In the genomic region with DNA sequence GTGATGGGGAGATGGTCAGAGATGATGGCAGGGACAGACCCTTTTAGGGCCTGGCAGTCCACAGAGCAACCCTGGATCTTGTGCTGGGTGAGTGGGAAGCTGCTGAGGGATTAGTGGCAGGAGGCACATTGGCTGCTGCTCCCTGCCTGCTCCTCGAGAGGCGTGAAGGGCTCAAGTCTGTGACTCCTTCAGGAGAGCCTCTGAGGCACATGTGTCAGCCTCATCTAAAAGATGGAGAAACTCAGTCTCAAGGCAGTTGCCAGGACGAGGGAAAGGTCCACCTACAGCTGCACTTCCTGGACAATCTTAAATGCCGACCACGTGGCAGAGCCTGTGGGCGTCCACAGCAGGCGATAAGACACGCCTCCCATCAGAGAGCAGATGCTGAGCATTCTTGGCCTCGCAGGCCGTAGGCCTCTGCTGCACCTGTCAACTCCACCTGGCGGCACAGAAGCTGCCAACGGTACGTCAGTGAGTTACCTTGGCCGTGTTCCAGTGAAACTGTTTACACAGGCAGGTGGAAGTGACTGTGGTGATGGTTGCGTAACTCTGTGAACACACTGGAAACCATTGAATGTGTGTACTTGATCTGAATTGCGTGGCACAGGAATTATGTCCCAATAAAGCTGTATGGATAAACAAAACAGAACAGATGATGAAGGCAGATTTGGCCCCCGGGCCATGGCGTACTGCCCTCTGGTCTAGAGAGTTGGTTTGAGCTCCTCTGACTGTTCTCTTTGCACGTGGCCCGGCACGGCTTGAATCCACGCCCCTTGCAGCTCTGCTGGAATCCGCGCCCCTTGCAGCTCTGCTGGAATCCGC, we compare ENCODE assay signal across 10 cellular contexts.
DNase-seq lines count a peak whose midpoint lies in the region; ATAC-seq, FAIRE-seq and TF ChIP-seq lines count a peak whose summit lies in the region.
"Had no signal": no experiment of that assay in that cellular context is flagged by ENCODE, and none has a peak within 500 bp of the region (broad histone marks: within the 10 kb centered on the region; RNA-seq: fewer than 3 reads in every experiment).

No MANE protein-coding gene starts in this region.

- DNase-seq in Jurkat, Clone E6-1 (ENCODE audit: low read depth, low spot score): peak; percentile 45
- DNase-seq in NCI-H526 (lab: John Stamatoyannopoulos, UW) (peak; percentile 92 to 96), mucosa of gallbladder (ENCODE audit: low spot score) (peak; percentile 96), GM03348 (ENCODE audit: low spot score) (no peak), middle frontal gyrus (ENCODE audit: extremely low spot score, low spot score) (no peak), GM12891 (ENCODE audit: insufficient read length, low spot score) (no peak), nephron progenitor cell (no peak)
- DNase-seq in activated naive CD8-positive, alpha-beta T cell treated with anti-CD3 and anti-CD28 coated beads, Interleukin-2, amount 10 ng/mL, durations not matched to agents 7 days and 5 days: no peak

- H3K4me3 Mint-ChIP-seq in activated naive CD8-positive, alpha-beta T cell treated with anti-CD3 and anti-CD28 coated beads, Interleukin-2, amount 10 ng/mL, durations not matched to agents 7 days and 5 days: no peak overlapping the region
- H3K4me3 Mint-ChIP-seq in nephron progenitor cell: no peak overlapping the region
- H3K4me3 Mint-ChIP-seq: stimulated activated naive CD8-positive, alpha-beta T cell treated with anti-CD3 and anti-CD28 coated beads, Interleukin-15, Interleukin-2, amounts not matched to agents 100 ng/mL and 50 ng/mL, for 24 hours had no signal

- POLR2A ChIA-PET in activated naive CD8-positive, alpha-beta T cell treated with anti-CD3 and anti-CD28 coated beads, Interleukin-2, amount 10 ng/mL, durations not matched to agents 7 days and 5 days (lab: Charles Lee): interaction anchor here (1.5 kb wide), 1 partner anchor 9 kb away, joined by 3 read pairs; no protein-coding TSS in a partner anchor

- peak overlapping the region; percentile 36 for H3K27ac Mint-ChIP-seq in activated naive CD8-positive, alpha-beta T cell treated with anti-CD3 and anti-CD28 coated beads, Interleukin-2, amount 10 ng/mL, durations not matched to agents 7 days and 5 days
- no peak overlapping the region for H3K27ac Mint-ChIP-seq in nephron progenitor cell
- H3K27ac Mint-ChIP-seq: stimulated activated naive CD8-positive, alpha-beta T cell treated with anti-CD3 and anti-CD28 coated beads, Interleukin-15, Interleukin-2, amounts not matched to agents 100 ng/mL and 50 ng/mL, for 24 hours had no signal

- peaks cover 11% of the 10 kb centered on the region for H3K4me1 Mint-ChIP-seq in activated naive CD8-positive, alpha-beta T cell treated with anti-CD3 and anti-CD28 coated beads, Interleukin-2, amount 10 ng/mL, durations not matched to agents 7 days and 5 days
- peaks cover 78% of the 10 kb centered on the region for H3K4me1 Mint-ChIP-seq in nephron progenitor cell

- H3K9me3 Mint-ChIP-seq in activated naive CD8-positive, alpha-beta T cell treated with anti-CD3 and anti-CD28 coated beads, Interleukin-2, amount 10 ng/mL, durations not matched to agents 7 days and 5 days: no peaks in the 10 kb centered on the region
- H3K9me3 Mint-ChIP-seq in nephron progenitor cell: no peaks in the 10 kb centered on the region
- H3K9me3 Mint-ChIP-seq: stimulated activated naive CD8-positive, alpha-beta T cell treated with anti-CD3 and anti-CD28 coated beads, Interleukin-15, Interleukin-2, amounts not matched to agents 100 ng/mL and 50 ng/mL, for 24 hours had no signal

- FAIRE-seq in GM12891 (lab: Jason Lieb, UNC): no peak

- ATAC-seq in activated naive CD8-positive, alpha-beta T cell treated with anti-CD3 and anti-CD28 coated beads, Interleukin-2, amount 10 ng/mL, durations not matched to agents 7 days and 5 days (ENCODE audit: low read depth): peak; percentile 43

- no peak overlapping the region for H3K4me3 ChIP-seq in Jurkat, Clone E6-1 (ENCODE audit: low read length)
- H3K4me3 ChIP-seq: heart left ventricle had no signal

- TF ChIP-seq CTCF in nephron progenitor cell (IDR thresholded peaks at IDR 0.05): no peak

- TF ChIP-seq POLR2A in GM12891 (IDR thresholded peaks at IDR 0.05; ENCODE audit: low read depth, low read length): no peak

- H3K36me3 Mint-ChIP-seq in activated naive CD8-positive, alpha-beta T cell treated with anti-CD3 and anti-CD28 coated beads, Interleukin-2, amount 10 ng/mL, durations not matched to agents 7 days and 5 days: peaks cover 31% of the 10 kb centered on the region
- peaks cover 61% of the 10 kb centered on the region for H3K36me3 Mint-ChIP-seq in nephron progenitor cell (ENCODE audit: low read depth)

- H3K27me3 Mint-ChIP-seq in activated naive CD8-positive, alpha-beta T cell treated with anti-CD3 and anti-CD28 coated beads, Interleukin-2, amount 10 ng/mL, durations not matched to agents 7 days and 5 days: no peaks in the 10 kb centered on the region
- H3K27me3 Mint-ChIP-seq in nephron progenitor cell (ENCODE audit: low read depth, poor library complexity): no peaks in the 10 kb centered on the region
- H3K27me3 Mint-ChIP-seq: stimulated activated naive CD8-positive, alpha-beta T cell treated with anti-CD3 and anti-CD28 coated beads, Interleukin-15, Interleukin-2, amounts not matched to agents 100 ng/mL and 50 ng/mL, for 24 hours had no signal

TF ChIP-seq in GM12891, 5 proteins besides CTCF, POLR2A, EP300 and RAD21:
- TF ChIP-seq PAX5 (IDR thresholded peaks at IDR 0.05; ENCODE audit: insufficient read depth, low read length, severe bottlenecking) (no peak), SPI1 (IDR thresholded peaks at IDR 0.05; ENCODE audit: low read depth, low read length) (no peak), POLR2AphosphoS5 (IDR thresholded peaks at IDR 0.05; ENCODE audit: low read depth, low read length) (no peak), POU2F2 (IDR thresholded peaks at IDR 0.05; ENCODE audit: low read depth, low read length) (no peak), TAF1 (IDR thresholded peaks at IDR 0.05; ENCODE audit: low read depth, low read length) (no peak)

Comparison
In these comparisons a context has a peak if more than half of its experiments do, and no peak if none do; other contexts are left out.
1. DNase-seq: peak in Jurkat, Clone E6-1 (single experiment), NCI-H526 (2 of 2) and mucosa of gallbladder (single experiment); none in activated naive CD8-positive, alpha-beta T cell treated with anti-CD3 and anti-CD28 coated beads, Interleukin-2, amount 10 ng/mL, durations not matched to agents 7 days and 5 days (single experiment), GM03348 (single experiment), middle frontal gyrus (single experiment), GM12891 (single experiment) and nephron progenitor cell (single experiment).